In genomic region chr19:4791183-4792018, GRCh38 we compare ENCODE assay signal across 8 cellular contexts.
A peak's percentile ranks its signal among the peaks of the same experiment; 100 is the strongest.
DNase-seq lines count a peak whose midpoint lies in the region; ATAC-seq lines count a peak whose summit lies in the region.

TSS of gene FEM1A (plus strand) at chr19:4791734. CDS start at chr19:4791855, 121 bp downstream.

- peak within 1 kb of the TSS; percentile 75 for H3K27ac Mint-ChIP-seq in central memory CD8-positive, alpha-beta T cell (ENCODE audit: low read depth)

- H3K4me1 Mint-ChIP-seq in central memory CD8-positive, alpha-beta T cell = peaks cover 15% of the 10 kb centered on the region

- DNase-seq in AML-193 (lab: John Stamatoyannopoulos, UW) = peak; percentile 99
- peak; percentile 100 for DNase-seq in NCI-H446 (lab: John Stamatoyannopoulos, UW)
- peak; percentile 99 for DNase-seq in activated CD4-positive, CD25-positive, alpha-beta regulatory T cell treated with anti-CD3 and anti-CD28 coated beads, Interleukin-2, amount 50 U/mL, for 16 hours (ENCODE audit: low read depth, low spot score)
- peak; percentile 95 to 99 for DNase-seq in central memory CD8-positive, alpha-beta T cell (ENCODE audit: low spot score in 2 of 2)
- DNase-seq in iris pigment epithelial cell (ENCODE audit: low read depth) = peak; percentile 100
- DNase-seq in stimulated activated CD4-positive, alpha-beta T cell treated with anti-CD3 and anti-CD28 coated beads, Interleukin-12 subunit alpha, Interleukin-12 subunit beta, amount 100 ng/mL, for 24 hours (ENCODE audit: low read depth in 2 of 2) = peak; percentile 96 to 98

- no peaks in the 10 kb centered on the region for H3K27me3 Mint-ChIP-seq in central memory CD8-positive, alpha-beta T cell

- peaks cover 32% of the 10 kb centered on the region for H3K36me3 Mint-ChIP-seq in central memory CD8-positive, alpha-beta T cell (ENCODE audit: insufficient read depth)

- H3K4me3 Mint-ChIP-seq in central memory CD8-positive, alpha-beta T cell = peak within 1 kb of the TSS; percentile 71

- H3K9me3 Mint-ChIP-seq in central memory CD8-positive, alpha-beta T cell = no peaks in the 10 kb centered on the region

- ATAC-seq in GM19035 (IDR thresholded peaks at IDR 0.05; ENCODE audit: unreplicated experiment) (peak; percentile 91), HG03354 (IDR thresholded peaks at IDR 0.05; ENCODE audit: poor library complexity, severe bottlenecking, unreplicated experiment) (peak; percentile 91)
- ATAC-seq in central memory CD8-positive, alpha-beta T cell (replicated peaks; ENCODE audit: extremely low read depth, poor library complexity, severe bottlenecking) = peak; percentile 94

Comparison
In these comparisons a context has a peak if more than half of its experiments do, and no peak if none do; other contexts are left out.
1. Peak in every context shown above with its lines: DNase-seq and ATAC-seq.